In the genomic region with DNA sequence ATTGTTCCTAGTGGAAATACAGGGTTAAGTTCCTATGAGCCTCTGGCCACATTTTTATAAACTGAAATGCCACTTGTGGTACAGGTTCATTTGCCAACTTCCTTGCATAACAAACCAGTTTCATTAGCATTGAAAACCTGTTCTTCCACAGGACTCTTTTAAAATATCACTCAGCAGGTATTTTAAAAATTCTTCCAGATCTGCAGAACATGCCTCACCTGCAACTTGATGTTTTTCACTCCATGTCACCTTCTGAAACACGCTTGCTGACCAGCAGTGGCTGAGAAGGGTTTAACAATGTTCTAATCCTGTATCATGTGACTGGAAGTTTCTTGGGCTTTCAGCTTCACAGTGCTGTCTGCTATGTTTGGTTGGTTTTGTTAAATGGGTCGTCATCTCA, we compare ENCODE assay signal across 1 cellular context.
TF ChIP-seq lines count a peak whose summit lies in the region.

No MANE protein-coding gene starts in this region.

TF ChIP-seq in K562, 482 proteins besides CTCF, POLR2A, EP300 and RAD21:
- TF ChIP-seq TOE1 (IDR thresholded peaks at IDR 0.05; ENCODE audit: borderline replicate concordance) (peak; percentile 69), TOE1 (CRISPR knock-in tag; IDR thresholded peaks at IDR 0.05; ENCODE audit: borderline replicate concordance, low read depth) (no peak), RAD51 (IDR thresholded peaks at IDR 0.05; ENCODE audit: borderline replicate concordance, low read depth) (peak; percentile 72), IRF2 (CRISPR knock-in tag; IDR thresholded peaks at IDR 0.05) (no peak), CHD1 (IDR thresholded peaks at IDR 0.05; ENCODE audit: low read length) (no peak), ELF4 (CRISPR knock-in tag; IDR thresholded peaks at IDR 0.05) (no peak), MEF2D (tag; conservative IDR thresholded peaks at IDR 0.05; ENCODE audit: low read depth) (no peak), STAT5A (IDR thresholded peaks at IDR 0.05; ENCODE audit: borderline replicate concordance, low read length) (no peak)
- TF ChIP-seq, protein P1, sequence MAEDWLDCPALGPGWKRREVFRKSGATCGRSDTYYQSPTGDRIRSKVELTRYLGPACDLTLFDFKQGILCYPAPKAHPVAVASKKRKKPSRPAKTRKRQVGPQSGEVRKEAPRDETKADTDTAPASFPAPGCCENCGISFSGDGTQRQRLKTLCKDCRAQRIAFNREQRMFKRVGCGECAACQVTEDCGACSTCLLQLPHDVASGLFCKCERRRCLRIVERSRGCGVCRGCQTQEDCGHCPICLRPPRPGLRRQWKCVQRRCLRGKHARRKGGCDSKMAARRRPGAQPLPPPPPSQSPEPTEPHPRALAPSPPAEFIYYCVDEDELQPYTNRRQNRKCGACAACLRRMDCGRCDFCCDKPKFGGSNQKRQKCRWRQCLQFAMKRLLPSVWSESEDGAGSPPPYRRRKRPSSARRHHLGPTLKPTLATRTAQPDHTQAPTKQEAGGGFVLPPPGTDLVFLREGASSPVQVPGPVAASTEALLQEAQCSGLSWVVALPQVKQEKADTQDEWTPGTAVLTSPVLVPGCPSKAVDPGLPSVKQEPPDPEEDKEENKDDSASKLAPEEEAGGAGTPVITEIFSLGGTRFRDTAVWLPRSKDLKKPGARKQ (CRISPR knock-in tag; IDR thresholded peaks at IDR 0.05), result no peak
- TF ChIP-seq, protein P2, sequence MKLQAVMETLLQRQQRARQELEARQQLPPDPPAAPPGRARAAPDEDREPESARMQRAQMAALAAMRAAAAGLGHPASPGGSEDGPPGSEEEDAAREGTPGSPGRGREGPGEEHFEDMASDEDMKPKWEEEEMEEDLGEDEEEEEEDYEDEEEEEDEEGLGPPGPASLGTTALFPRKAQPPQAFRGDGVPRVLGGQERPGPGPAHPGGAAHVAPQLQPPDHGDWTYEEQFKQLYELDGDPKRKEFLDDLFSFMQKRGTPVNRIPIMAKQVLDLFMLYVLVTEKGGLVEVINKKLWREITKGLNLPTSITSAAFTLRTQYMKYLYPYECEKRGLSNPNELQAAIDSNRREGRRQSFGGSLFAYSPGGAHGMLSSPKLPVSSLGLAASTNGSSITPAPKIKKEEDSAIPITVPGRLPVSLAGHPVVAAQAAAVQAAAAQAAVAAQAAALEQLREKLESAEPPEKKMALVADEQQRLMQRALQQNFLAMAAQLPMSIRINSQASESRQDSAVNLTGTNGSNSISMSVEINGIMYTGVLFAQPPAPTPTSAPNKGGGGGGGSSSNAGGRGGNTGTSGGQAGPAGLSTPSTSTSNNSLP (IDR thresholded peaks at IDR 0.05; ENCODE audit: borderline replicate concordance, low read depth, low read length), result no peak
- TF ChIP-seq, protein P3, sequence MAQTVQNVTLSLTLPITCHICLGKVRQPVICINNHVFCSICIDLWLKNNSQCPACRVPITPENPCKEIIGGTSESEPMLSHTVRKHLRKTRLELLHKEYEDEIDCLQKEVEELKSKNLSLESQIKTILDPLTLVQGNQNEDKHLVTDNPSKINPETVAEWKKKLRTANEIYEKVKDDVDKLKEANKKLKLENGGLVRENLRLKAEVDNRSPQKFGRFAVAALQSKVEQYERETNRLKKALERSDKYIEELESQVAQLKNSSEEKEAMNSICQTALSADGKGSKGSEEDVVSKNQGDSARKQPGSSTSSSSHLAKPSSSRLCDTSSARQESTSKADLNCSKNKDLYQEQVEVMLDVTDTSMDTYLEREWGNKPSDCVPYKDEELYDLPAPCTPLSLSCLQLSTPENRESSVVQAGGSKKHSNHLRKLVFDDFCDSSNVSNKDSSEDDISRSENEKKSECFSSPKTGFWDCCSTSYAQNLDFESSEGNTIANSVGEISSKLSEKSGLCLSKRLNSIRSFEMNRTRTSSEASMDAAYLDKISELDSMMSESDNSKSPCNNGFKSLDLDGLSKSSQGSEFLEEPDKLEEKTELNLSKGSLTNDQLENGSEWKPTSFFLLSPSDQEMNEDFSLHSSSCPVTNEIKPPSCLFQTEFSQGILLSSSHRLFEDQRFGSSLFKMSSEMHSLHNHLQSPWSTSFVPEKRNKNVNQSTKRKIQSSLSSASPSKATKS (CRISPR knock-in tag; IDR thresholded peaks at IDR 0.05), result no peak
- TF ChIP-seq, protein P4, sequence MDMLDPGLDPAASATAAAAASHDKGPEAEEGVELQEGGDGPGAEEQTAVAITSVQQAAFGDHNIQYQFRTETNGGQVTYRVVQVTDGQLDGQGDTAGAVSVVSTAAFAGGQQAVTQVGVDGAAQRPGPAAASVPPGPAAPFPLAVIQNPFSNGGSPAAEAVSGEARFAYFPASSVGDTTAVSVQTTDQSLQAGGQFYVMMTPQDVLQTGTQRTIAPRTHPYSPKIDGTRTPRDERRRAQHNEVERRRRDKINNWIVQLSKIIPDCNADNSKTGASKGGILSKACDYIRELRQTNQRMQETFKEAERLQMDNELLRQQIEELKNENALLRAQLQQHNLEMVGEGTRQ (CRISPR knock-in tag; IDR thresholded peaks at IDR 0.05), result 0 out of 2 replicates have a peak, but pooled peaks have one; percentile 13
- TF ChIP-seq, protein P5, sequence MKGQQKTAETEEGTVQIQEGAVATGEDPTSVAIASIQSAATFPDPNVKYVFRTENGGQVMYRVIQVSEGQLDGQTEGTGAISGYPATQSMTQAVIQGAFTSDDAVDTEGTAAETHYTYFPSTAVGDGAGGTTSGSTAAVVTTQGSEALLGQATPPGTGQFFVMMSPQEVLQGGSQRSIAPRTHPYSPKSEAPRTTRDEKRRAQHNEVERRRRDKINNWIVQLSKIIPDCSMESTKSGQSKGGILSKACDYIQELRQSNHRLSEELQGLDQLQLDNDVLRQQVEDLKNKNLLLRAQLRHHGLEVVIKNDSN (CRISPR knock-in tag; IDR thresholded peaks at IDR 0.05), result peak; percentile 59
- TF ChIP-seq, protein P6, sequence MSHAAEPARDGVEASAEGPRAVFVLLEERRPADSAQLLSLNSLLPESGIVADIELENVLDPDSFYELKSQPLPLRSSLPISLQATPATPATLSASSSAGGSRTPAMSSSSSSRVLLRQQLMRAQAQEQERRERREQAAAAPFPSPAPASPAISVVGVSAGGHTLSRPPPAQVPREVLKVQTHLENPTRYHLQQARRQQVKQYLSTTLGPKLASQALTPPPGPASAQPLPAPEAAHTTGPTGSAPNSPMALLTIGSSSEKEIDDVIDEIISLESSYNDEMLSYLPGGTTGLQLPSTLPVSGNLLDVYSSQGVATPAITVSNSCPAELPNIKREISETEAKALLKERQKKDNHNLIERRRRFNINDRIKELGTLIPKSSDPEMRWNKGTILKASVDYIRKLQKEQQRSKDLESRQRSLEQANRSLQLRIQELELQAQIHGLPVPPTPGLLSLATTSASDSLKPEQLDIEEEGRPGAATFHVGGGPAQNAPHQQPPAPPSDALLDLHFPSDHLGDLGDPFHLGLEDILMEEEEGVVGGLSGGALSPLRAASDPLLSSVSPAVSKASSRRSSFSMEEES (CRISPR knock-in tag; IDR thresholded peaks at IDR 0.05), result peak; percentile 86
